Comparison of ENCODE assay signal across 8 cellular contexts in genomic region chr5:178284095-178284675, GRCh38. TPM values are rescaled to one million over a fixed set of nuclear protein-coding genes. Genes with fewer than 3 reads are reported as not detected.
DNase-seq lines count a peak whose midpoint lies in the region; ATAC-seq and TF ChIP-seq lines count a peak whose summit lies in the region.

No MANE protein-coding gene starts in this region.

- peaks cover 7% of the 10 kb centered on the region for H3K27me3 ChIP-seq in kidney epithelial cell (ENCODE audit: control insufficient read depth, insufficient read depth, low read length)

- no peaks in the 10 kb centered on the region for H3K36me3 ChIP-seq in kidney epithelial cell (ENCODE audit: control insufficient read depth, insufficient read depth, low read length)

- H3K4me3 ChIP-seq in WI38 (ENCODE audit: low read depth, low read length) (no peak overlapping the region), kidney epithelial cell (ENCODE audit: low read depth, low read length) (no peak overlapping the region)

- TF ChIP-seq CTCF in WI38 (IDR thresholded peaks at IDR 0.05; ENCODE audit: low read depth, low read length) (peak; percentile 40), kidney epithelial cell (IDR thresholded peaks at IDR 0.05; ENCODE audit: insufficient read depth, low read length, poor library complexity, severe bottlenecking) (peak; percentile 56)

- peak; percentile 46 to 53 for DNase-seq in AML-193 (lab: John Stamatoyannopoulos, UW)
- peak; percentile 66 for DNase-seq in HT-29 (ENCODE audit: low spot score)
- no peak for DNase-seq in kidney epithelial cell (ENCODE audit: low read depth)
- no peak for DNase-seq in globus pallidus (ENCODE audit: low spot score)

- ATAC-seq in GM18519 (IDR thresholded peaks at IDR 0.05; ENCODE audit: low FRiP score, unreplicated experiment) = no peak
- no peak for ATAC-seq in HG02759 (IDR thresholded peaks at IDR 0.05; ENCODE audit: unreplicated experiment)
- no peak for ATAC-seq in HG02642 (IDR thresholded peaks at IDR 0.05; ENCODE audit: poor library complexity, unreplicated experiment)

RNA-seq across cellular contexts. Expression of gene PHYKPL, which starts 51.6 kb away (rescaled TPM):
- total RNA-seq in HT-29 (2014; rRNA removed; shearing (Covaris generic)) = 46.0 and 59.0 TPM in 2 replicates
- 18.7 and 22.7 TPM in 2 replicates for total RNA-seq in kidney epithelial cell

Comparison
In these comparisons a context has a peak if more than half of its experiments do, and no peak if none do; other contexts are left out.
1. DNase-seq: peak in AML-193 (2 of 2) and HT-29 (single experiment); none in kidney epithelial cell (single experiment) and globus pallidus (single experiment).